In genomic region chr15:33016405-33017024, GRCh38 we compare ENCODE assay signal across 25 cellular contexts.
DNase-seq lines count a peak whose midpoint lies in the region; ATAC-seq, FAIRE-seq and TF ChIP-seq lines count a peak whose summit lies in the region.
"Had no signal": no experiment of that assay in that cellular context is flagged by ENCODE, and none has a peak within 500 bp of the region (broad histone marks: within the 10 kb centered on the region; RNA-seq: fewer than 3 reads in every experiment).

No MANE protein-coding gene starts in this region.

- H3K9ac ChIP-seq in astrocyte (ENCODE audit: low read length): no peak overlapping the region
- H3K9ac ChIP-seq: neural progenitor cell had no signal

- no peak overlapping the region for H3K4me3 Mint-ChIP-seq in astrocyte (ENCODE audit: unreplicated experiment)
- H3K4me3 Mint-ChIP-seq: activated naive CD8-positive, alpha-beta T cell treated with anti-CD3 and anti-CD28 coated beads for 36 hours; neural progenitor cell had no signal

- no peaks in the 10 kb centered on the region for H3K79me2 ChIP-seq in astrocyte (ENCODE audit: insufficient read depth, low read length)

- intact Hi-C loops in thyroid gland (cut with DNase I): no loop called here

- H3K4me2 ChIP-seq in astrocyte (ENCODE audit: low read length): no peak overlapping the region
- H3K4me2 ChIP-seq: neural progenitor cell had no signal

- peaks cover 8% of the 10 kb centered on the region for H3K4me1 Mint-ChIP-seq in astrocyte (ENCODE audit: low read depth, unreplicated experiment)
- H3K4me1 Mint-ChIP-seq: activated naive CD8-positive, alpha-beta T cell treated with anti-CD3 and anti-CD28 coated beads for 36 hours; neural progenitor cell had no signal

- H3K9me3 ChIP-seq in astrocyte (ENCODE audit: insufficient read depth, low read depth, low read length): no peaks in the 10 kb centered on the region
- no peaks in the 10 kb centered on the region for H3K9me3 ChIP-seq in thyroid gland
- H3K9me3 ChIP-seq: lower lobe of right lung, stomach had no signal

- in situ Hi-C loops in GM13976 (cut with MboI; ENCODE audit: low sequenced_read_pairs, unreplicated experiment): no loop called here

- H3K27ac ChIP-seq in astrocyte (ENCODE audit: low read depth, low read length): no peak overlapping the region
- peak overlapping the region; percentile 56 to 74 (median 62) for H3K27ac ChIP-seq in thyroid gland
- H3K27ac ChIP-seq: epithelial cell of prostate, lower lobe of right lung, neural progenitor cell had no signal

- no peaks in the 10 kb centered on the region for H3K27me3 ChIP-seq in astrocyte (ENCODE audit: insufficient read depth, low read length)
- no peaks in the 10 kb centered on the region for H3K27me3 ChIP-seq in thyroid gland
- H3K27me3 ChIP-seq: neural progenitor cell, stomach had no signal

- H3K36me3 Mint-ChIP-seq in astrocyte (ENCODE audit: low read depth, unreplicated experiment): peaks cover 5% of the 10 kb centered on the region
- H3K36me3 Mint-ChIP-seq: activated naive CD8-positive, alpha-beta T cell treated with anti-CD3 and anti-CD28 coated beads for 36 hours; neural progenitor cell had no signal

- no peak overlapping the region for H2AFZ ChIP-seq in astrocyte (ENCODE audit: low read depth, low read length)
- H2AFZ ChIP-seq: neural progenitor cell had no signal

- no peak for FAIRE-seq in astrocyte (lab: Jason Lieb, UNC)

- no peak for ATAC-seq in HG02763 (IDR thresholded peaks at IDR 0.05; ENCODE audit: unreplicated experiment)
- ATAC-seq: lower lobe of right lung, PC-3, sciatic nerve had no signal

- H3K36me3 ChIP-seq in astrocyte (ENCODE audit: insufficient read depth, low read length) (no peaks in the 10 kb centered on the region), thyroid gland (no peaks in the 10 kb centered on the region)
- H3K36me3 ChIP-seq: lower lobe of right lung, neural progenitor cell had no signal

- H3K27me3 Mint-ChIP-seq in astrocyte (ENCODE audit: low read depth, unreplicated experiment): no peaks in the 10 kb centered on the region

- 62 to 68% methylated on average over 10 of the region's 10 CpGs for WGBS in thyroid gland, 2 donors

- no peaks in the 10 kb centered on the region for H4K20me1 ChIP-seq in astrocyte (ENCODE audit: insufficient read depth, low read length)

- H3K27ac Mint-ChIP-seq in astrocyte (ENCODE audit: unreplicated experiment): peak overlapping the region; percentile 12
- H3K27ac Mint-ChIP-seq: activated naive CD8-positive, alpha-beta T cell treated with anti-CD3 and anti-CD28 coated beads for 36 hours; activated T-helper 2 cell treated with anti-CD3 and anti-CD28 coated beads, Interferon-gamma antibody, Interleukin-2, Interleukin-4, amounts not matched to agents 10 μg/mL and 5 μg/mL and 100 μg/mL, durations not matched to agents 14 hours and 24 hours and 36 hours; neural progenitor cell had no signal

- peaks cover 5% of the 10 kb centered on the region for H3K4me1 ChIP-seq in astrocyte (ENCODE audit: insufficient read depth, low read length)
- H3K4me1 ChIP-seq in thyroid gland: peaks cover 8 to 10% of the 10 kb centered on the region in 2 donors
- H3K4me1 ChIP-seq: lower lobe of right lung, neural progenitor cell had no signal

- TF ChIP-seq CTCF in astrocyte (IDR thresholded peaks at IDR 0.05; ENCODE audit: insufficient read depth, low read depth, low read length): no peak
- TF ChIP-seq CTCF in thyroid gland (IDR thresholded peaks at IDR 0.05): no peak
- TF ChIP-seq CTCF in GM13976 (IDR thresholded peaks at IDR 0.05; ENCODE audit: borderline replicate concordance, control extremely low read depth, extremely low read depth, insufficient read depth, missing control alignments): no peak

- H3K4me3 ChIP-seq in astrocyte (ENCODE audit: insufficient read depth, low read depth, low read length) (no peak overlapping the region), thyroid gland (replicated peaks in 1 of 3) (no peak overlapping the region)
- H3K4me3 ChIP-seq: lower lobe of right lung, neural progenitor cell, stomach had no signal

- peaks cover 2% of the 10 kb centered on the region for H3K9me3 Mint-ChIP-seq in astrocyte (ENCODE audit: unreplicated experiment)
- H3K9me3 Mint-ChIP-seq: activated naive CD8-positive, alpha-beta T cell treated with anti-CD3 and anti-CD28 coated beads for 36 hours; activated T-helper 2 cell treated with anti-CD3 and anti-CD28 coated beads, Interferon-gamma antibody, Interleukin-2, Interleukin-4, amounts not matched to agents 10 μg/mL and 5 μg/mL and 100 μg/mL, durations not matched to agents 14 hours and 24 hours and 36 hours had no signal

- peak; percentile 7 for DNase-seq in stimulated activated CD4-positive, alpha-beta T cell treated with anti-CD3 and anti-CD28 coated beads, Interleukin-15, amount 100 ng/mL, for 24 hours
- DNase-seq in stimulated activated CD4-positive, alpha-beta T cell treated with anti-CD3 and anti-CD28 coated beads, Interleukin-4, amount 100 ng/mL, for 4 hours: no peak
- peak; percentile 29 for DNase-seq in NCI-H345 treated with DMSO at 0.1 percent for 48 hours (lab: John Stamatoyannopoulos, UW; ENCODE audit: unreplicated experiment)
- DNase-seq in astrocyte (ENCODE audit: low read depth): no peak
- DNase-seq in thyroid gland: peak; percentile 68 to 80
- no peak for DNase-seq in GM13976 (ENCODE audit: low spot score)
- DNase-seq: activated CD4-positive, CD25-positive, alpha-beta regulatory T cell treated with anti-CD3 and anti-CD28 coated beads, Interleukin-2, amount 50 U/mL, for 72 hours; activated naive CD8-positive, alpha-beta T cell treated with anti-CD3 and anti-CD28 coated beads for 36 hours; H7; head of caudate nucleus; kidney glomerular epithelial cell; lower lobe of right lung; NCI-H1092 treated with DMSO at 0.1 percent for 48 hours; NCI-H2081 treated with DMSO at 0.1 percent for 48 hours; NCI-H82; PC-3; posterior cingulate gyrus; SHP77; stomach; trophoblast cell had no signal

- TF ChIP-seq POLR2A in thyroid gland (IDR thresholded peaks at IDR 0.05): no peak

Comparison
In these comparisons a context has a peak if more than half of its experiments do, and no peak if none do; other contexts are left out.
1. DNase-seq: peak in stimulated activated CD4-positive, alpha-beta T cell treated with anti-CD3 and anti-CD28 coated beads, Interleukin-15, amount 100 ng/mL, for 24 hours (single experiment), NCI-H345 treated with DMSO at 0.1 percent for 48 hours (single experiment) and thyroid gland (2 of 2); none in stimulated activated CD4-positive, alpha-beta T cell treated with anti-CD3 and anti-CD28 coated beads, Interleukin-4, amount 100 ng/mL, for 4 hours (0 of 2), astrocyte (single experiment) and GM13976 (single experiment).